ENCODE assay signal across 25 cellular contexts in genomic region chr3:151402349-151402748, GRCh38.
"Had no signal": no experiment of that assay in that cellular context is flagged by ENCODE, and none has a peak within 500 bp of the region (broad histone marks: within the 10 kb centered on the region; RNA-seq: fewer than 3 reads in every experiment).

No MANE protein-coding gene starts in this region.

- DNase-seq: activated CD4-positive, alpha-beta memory T cell treated with anti-CD3 and anti-CD28 coated beads for 36 hours; activated CD4-positive, alpha-beta T cell treated with anti-CD3 and anti-CD28 coated beads, Interleukin-2, amount 10 ng/mL, durations not matched to agents 7 days and 5 days; activated CD4-positive, CD25-positive, alpha-beta regulatory T cell; activated CD8-positive, alpha-beta memory T cell treated with anti-CD3 and anti-CD28 coated beads for 24 hours; activated effector memory CD4-positive, alpha-beta T cell treated with anti-CD3 and anti-CD28 coated beads, Interleukin-2, amount 50 U/mL, for 16 hours; activated naive CD4-positive, alpha-beta T cell treated with anti-CD3 and anti-CD28 coated beads for 36 hours; activated T-cell treated with anti-CD3 and anti-CD28 coated beads, Interleukin-2, amount 50 U/mL, for 4 hours; amygdala; KG1; NCI-H1092; NCI-H1694 treated with DMSO at 0.1 percent for 48 hours; NCI-H2029 treated with DMSO at 0.1 percent for 48 hours; NCI-H345; NCI-H510A treated with DMSO at 0.1 percent for 48 hours; Peyer's patch; Right ventricle myocardium superior; SJCRH30; T-cell; T-helper 2 cell; T1000 had no signal

- H3K36me3 Mint-ChIP-seq: activated CD4-positive, alpha-beta memory T cell treated with anti-CD3 and anti-CD28 coated beads for 36 hours; activated naive CD8-positive, alpha-beta T cell; brain; T-cell had no signal

- H3K4me1 Mint-ChIP-seq: activated CD4-positive, alpha-beta T cell treated with anti-CD3 and anti-CD28 coated beads, Interleukin-2, amount 10 ng/mL, durations not matched to agents 7 days and 5 days; brain; central memory CD8-positive, alpha-beta T cell; T-cell had no signal

- FAIRE-seq: astrocyte, TTC549 had no signal

- ATAC-seq: activated T-cell treated with anti-CD3 and anti-CD28 coated beads, Interleukin-2, amount 50 U/mL, for 4 hours; T-cell had no signal

- H3K27me3 Mint-ChIP-seq: brain had no signal

- H3K9me3 Mint-ChIP-seq: activated CD4-positive, alpha-beta memory T cell treated with anti-CD3 and anti-CD28 coated beads for 36 hours; activated CD4-positive, alpha-beta T cell treated with anti-CD3 and anti-CD28 coated beads, Interleukin-2, amount 10 ng/mL, durations not matched to agents 7 days and 5 days; activated naive CD4-positive, alpha-beta T cell treated with anti-CD3 and anti-CD28 coated beads for 36 hours; activated T-cell treated with anti-CD3 and anti-CD28 coated beads, Interleukin-2, amount 50 U/mL, for 4 hours; brain; central memory CD8-positive, alpha-beta T cell; T-cell had no signal

- H3K27ac Mint-ChIP-seq: activated CD4-positive, alpha-beta memory T cell treated with anti-CD3 and anti-CD28 coated beads for 36 hours; activated CD4-positive, alpha-beta T cell treated with anti-CD3 and anti-CD28 coated beads, Interleukin-2, amount 10 ng/mL, durations not matched to agents 7 days and 5 days; activated naive CD4-positive, alpha-beta T cell treated with anti-CD3 and anti-CD28 coated beads for 36 hours; activated naive CD8-positive, alpha-beta T cell; brain; T-cell had no signal

- H3K4me3 Mint-ChIP-seq: activated CD4-positive, alpha-beta memory T cell treated with anti-CD3 and anti-CD28 coated beads for 36 hours; activated CD4-positive, alpha-beta T cell treated with anti-CD3 and anti-CD28 coated beads, Interleukin-2, amount 10 ng/mL, durations not matched to agents 7 days and 5 days; activated naive CD4-positive, alpha-beta T cell treated with anti-CD3 and anti-CD28 coated beads for 36 hours; activated naive CD8-positive, alpha-beta T cell; activated T-cell treated with anti-CD3 and anti-CD28 coated beads, Interleukin-2, amount 50 U/mL, for 4 hours; brain; central memory CD8-positive, alpha-beta T cell; T-cell had no signal
